21 cellular contexts compared by ENCODE assay signal in the genomic region with DNA sequence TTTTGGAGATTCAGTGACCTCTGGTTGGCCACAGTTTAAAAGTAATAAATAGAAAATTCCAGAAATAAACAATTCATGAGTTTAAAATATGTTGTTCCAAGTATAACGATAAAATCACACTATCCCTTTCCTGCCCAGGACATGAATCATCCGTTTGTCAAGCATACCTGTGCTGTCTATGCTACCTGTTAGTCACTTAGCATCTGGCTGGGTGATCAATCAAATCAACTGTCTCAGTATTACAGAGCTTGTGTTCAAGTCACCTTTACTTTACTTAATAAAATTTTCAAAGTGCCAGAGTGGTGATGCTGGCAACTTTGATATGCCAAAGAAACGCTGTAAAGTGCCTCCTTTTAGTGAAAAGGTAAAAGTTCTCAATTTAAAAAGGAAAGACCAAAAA.
"Had no signal": no experiment of that assay in that cellular context is flagged by ENCODE, and none has a peak within 500 bp of the region (broad histone marks: within the 10 kb centered on the region; RNA-seq: fewer than 3 reads in every experiment).

No MANE protein-coding gene starts in this region.

- H3K36me3 ChIP-seq: esophagus muscularis mucosa, gastroesophageal sphincter, ovary, right atrium auricular region, sigmoid colon had no signal

- H3K4me3 Mint-ChIP-seq: immature natural killer cell, naive B cell, nephron, type B pancreatic cell had no signal

- FAIRE-seq: kidney, urothelium cell line had no signal

- H3K4me1 ChIP-seq: esophagus muscularis mucosa, gastroesophageal sphincter, right atrium auricular region, sigmoid colon had no signal

- H3K27me3 ChIP-seq: esophagus muscularis mucosa, gastroesophageal sphincter, ovary, right atrium auricular region, sigmoid colon had no signal

- H3K27ac Mint-ChIP-seq: immature natural killer cell, naive B cell, nephron, type B pancreatic cell had no signal

- H3K36me3 Mint-ChIP-seq: immature natural killer cell, type B pancreatic cell had no signal

- H3K9me3 ChIP-seq: ovary had no signal

- H3K27me3 Mint-ChIP-seq: naive B cell, type B pancreatic cell had no signal

- DNase-seq: dorsolateral prefrontal cortex; effector CD8-positive, alpha-beta T cell; glutamatergic neuron; immature natural killer cell; kidney; left colon; left ventricle myocardium superior; mesendoderm; naive B cell; ovary; sigmoid colon; stimulated activated naive CD4-positive, alpha-beta T cell treated with Interleukin-2 at 50 U/mL for 16 hours had no signal

- H3K27ac ChIP-seq: coronary artery, dorsolateral prefrontal cortex, esophagus muscularis mucosa, gastroesophageal sphincter, ovary, right atrium auricular region, sigmoid colon, skin epidermis had no signal

- H3K4me1 Mint-ChIP-seq: immature natural killer cell, naive B cell, nephron had no signal

- H3K4me3 ChIP-seq: coronary artery, dorsolateral prefrontal cortex, esophagus muscularis mucosa, gastroesophageal sphincter, lung, ovary, right atrium auricular region, sigmoid colon, skin epidermis had no signal
